In genomic region chr5:102758576-102758975, GRCh38 we compare ENCODE assay signal across 15 cellular contexts. TPM values are rescaled to one million over a fixed set of nuclear protein-coding genes. Genes with fewer than 3 reads are reported as not detected.
DNase-seq lines count a peak whose midpoint lies in the region; ATAC-seq and TF ChIP-seq lines count a peak whose summit lies in the region.
"Had no signal": no experiment of that assay in that cellular context is flagged by ENCODE, and none has a peak within 500 bp of the region (broad histone marks: within the 10 kb centered on the region; RNA-seq: fewer than 3 reads in every experiment).

No MANE protein-coding gene starts in this region.

- H3F3A ChIP-seq in Loucy (ENCODE audit: low read depth), result no peaks in the 10 kb centered on the region

- CTCF ChIA-PET in MCF 10A (lab: Yijun Ruan, JAX), result interaction anchor here (0.6 to 5.2 kb wide), 8 partner anchors 10 to 281 kb away, joined by 3 to 24 read pairs (median 4); no protein-coding TSS in a partner anchor

- H3K4me1 Mint-ChIP-seq in MCF 10A (ENCODE audit: insufficient read depth, unreplicated experiment) (peaks cover 47% of the 10 kb centered on the region), chondrocyte (ENCODE audit: low read depth) (peaks cover 69% of the 10 kb centered on the region)
- peaks cover 46% of the 10 kb centered on the region for H3K4me1 Mint-ChIP-seq in T-helper 2 cell treated with Interferon-gamma antibody and Interleukin-4, amounts not matched to agents 5 μg/mL and 100 μg/mL, for 36 hours (ENCODE audit: low read depth)

- H3K36me3 Mint-ChIP-seq in MCF 10A (ENCODE audit: insufficient read depth, unreplicated experiment), result no peaks in the 10 kb centered on the region
- H3K36me3 Mint-ChIP-seq in chondrocyte (ENCODE audit: low read depth), result no peaks in the 10 kb centered on the region
- no peaks in the 10 kb centered on the region for H3K36me3 Mint-ChIP-seq in T-helper 2 cell treated with Interferon-gamma antibody and Interleukin-4, amounts not matched to agents 5 μg/mL and 100 μg/mL, for 36 hours (ENCODE audit: low read depth)

- in situ Hi-C loops in gastrocnemius medialis (cut with MboI; ENCODE audit: low sequenced_read_pairs in 4 of 4), result no loop called here

- no peak overlapping the region for H3K9ac ChIP-seq in Loucy (ENCODE audit: low read depth, low read length, poor library complexity, severe bottlenecking)
- H3K9ac ChIP-seq: BLaER1 had no signal

- H3K27me3 ChIP-seq in breast epithelium, result no peaks in the 10 kb centered on the region
- H3K27me3 ChIP-seq in Loucy (ENCODE audit: insufficient read depth, low read length, poor library complexity, severe bottlenecking), result no peaks in the 10 kb centered on the region
- H3K27me3 ChIP-seq in gastrocnemius medialis, result no peaks in the 10 kb centered on the region
- H3K27me3 ChIP-seq: adrenal gland, BLaER1, SJSA1, upper lobe of left lung had no signal

- no peak overlapping the region for H2AFZ ChIP-seq in Loucy (ENCODE audit: low read length)

- H3K27ac ChIP-seq in breast epithelium (no peak overlapping the region), gastrocnemius medialis (peak overlapping the region; percentile 88 to 97 (median 92))
- H3K27ac ChIP-seq: BLaER1, prostate gland, SJSA1, upper lobe of left lung had no signal

- DNase-seq in MCF 10A (ENCODE audit: unreplicated experiment) (peak; percentile 42), breast epithelium (ENCODE audit: low spot score in 2 of 2) (no peak), chondrocyte (ENCODE audit: low spot score) (no peak), gastrocnemius medialis (no peak), A172 (ENCODE audit: low spot score) (no peak), NCI-H2227 (lab: John Stamatoyannopoulos, UW; ENCODE audit: unreplicated experiment) (no peak)
- no peak for DNase-seq in T-helper 2 cell treated with Interferon-gamma antibody and Interleukin-4, amounts not matched to agents 5 μg/mL and 100 μg/mL, for 36 hours (ENCODE audit: low spot score)
- DNase-seq: activated CD8-positive, alpha-beta memory T cell treated with anti-CD3 and anti-CD28 coated beads, Interleukin-2, amount 10 ng/mL, durations not matched to agents 7 days and 5 days; kidney; upper lobe of left lung had no signal

- H3K4me2 ChIP-seq in Loucy (ENCODE audit: low read depth, low read length, poor library complexity, severe bottlenecking), result peak overlapping the region; percentile 21
- H3K4me2 ChIP-seq: BLaER1 had no signal

- H3K9me2 ChIP-seq in Loucy (replicated peaks; ENCODE audit: low read depth, low read length), result no peaks in the 10 kb centered on the region

- H3K4me3 ChIP-seq in breast epithelium, result no peak overlapping the region
- peak overlapping the region; percentile 16 for H3K4me3 ChIP-seq in Loucy (ENCODE audit: low read length, poor library complexity, severe bottlenecking)
- H3K4me3 ChIP-seq in gastrocnemius medialis, result peak overlapping the region in 1 of 4 donors; percentile 2
- H3K4me3 ChIP-seq: adrenal gland, BLaER1, prostate gland, SJSA1, upper lobe of left lung had no signal

- TF ChIP-seq POLR2A in breast epithelium (IDR thresholded peaks at IDR 0.05), result no peak
- TF ChIP-seq POLR2A in gastrocnemius medialis (IDR thresholded peaks at IDR 0.05), result no peak

- H3K9me3 ChIP-seq in breast epithelium (no peaks in the 10 kb centered on the region), Loucy (ENCODE audit: insufficient read depth, low read depth, low read length) (no peaks in the 10 kb centered on the region), gastrocnemius medialis (no peaks in the 10 kb centered on the region)
- H3K9me3 ChIP-seq: adrenal gland, BLaER1, prostate gland, SJSA1, upper lobe of left lung had no signal

- BruUV-seq in MCF 10A (replicated peaks; lab: Mats Ljungman, UMichigan), result no TSS peak

- peak; percentile 52 to 59 for ATAC-seq in gastrocnemius medialis
- ATAC-seq: activated CD8-positive, alpha-beta memory T cell treated with anti-CD3 and anti-CD28 coated beads, Interleukin-2, amount 10 ng/mL, durations not matched to agents 7 days and 5 days had no signal

- H3K27me3 Mint-ChIP-seq in MCF 10A (ENCODE audit: insufficient read depth, unreplicated experiment) (no peaks in the 10 kb centered on the region), chondrocyte (ENCODE audit: low read depth) (no peaks in the 10 kb centered on the region)
- peaks cover 9% of the 10 kb centered on the region for H3K27me3 Mint-ChIP-seq in T-helper 2 cell treated with Interferon-gamma antibody and Interleukin-4, amounts not matched to agents 5 μg/mL and 100 μg/mL, for 36 hours (ENCODE audit: low read depth)

- POLR2A ChIA-PET in MCF 10A (lab: Yijun Ruan, JAX), result interaction anchor here (0.6 to 5.3 kb wide), 6 partner anchors 10 to 466 kb away, joined by 3 to 43 read pairs (median 3); partner anchors contain the start of genes GIN1 and PPIP5K2

- H3K79me2 ChIP-seq in Loucy (ENCODE audit: insufficient read depth, low read length), result peaks cover 65% of the 10 kb centered on the region; the same call in 1 of the 2 replicates

- H3K4me3 Mint-ChIP-seq in MCF 10A (ENCODE audit: unreplicated experiment) (no peak overlapping the region), chondrocyte (ENCODE audit: unreplicated experiment) (no peak overlapping the region)
- no peak overlapping the region for H3K4me3 Mint-ChIP-seq in T-helper 2 cell treated with Interferon-gamma antibody and Interleukin-4, amounts not matched to agents 5 μg/mL and 100 μg/mL, for 36 hours

- H4K20me1 ChIP-seq in Loucy (ENCODE audit: insufficient read depth, low read length, poor library complexity, severe bottlenecking), result no peaks in the 10 kb centered on the region

- H3K36me3 ChIP-seq in breast epithelium, result no peaks in the 10 kb centered on the region
- no peaks in the 10 kb centered on the region for H3K36me3 ChIP-seq in Loucy (ENCODE audit: insufficient read depth, low read length)
- no peaks in the 10 kb centered on the region for H3K36me3 ChIP-seq in gastrocnemius medialis
- H3K36me3 ChIP-seq: adrenal gland, BLaER1, prostate gland, upper lobe of left lung had no signal

- H3K4me1 ChIP-seq in breast epithelium (peaks cover 0 to 13% of the 10 kb centered on the region in 2 donors), Loucy (ENCODE audit: insufficient read depth, low read length, poor library complexity, severe bottlenecking) (peaks cover 37% of the 10 kb centered on the region), gastrocnemius medialis (peaks cover 73% of the 10 kb centered on the region in 2 donors)
- H3K4me1 ChIP-seq: prostate gland had no signal

- no peaks in the 10 kb centered on the region for H3K9me3 Mint-ChIP-seq in MCF 10A (ENCODE audit: unreplicated experiment)
- no peaks in the 10 kb centered on the region for H3K9me3 Mint-ChIP-seq in chondrocyte (ENCODE audit: low read depth)
- no peaks in the 10 kb centered on the region for H3K9me3 Mint-ChIP-seq in T-helper 2 cell treated with Interferon-gamma antibody and Interleukin-4, amounts not matched to agents 5 μg/mL and 100 μg/mL, for 36 hours

- H3K27ac Mint-ChIP-seq in MCF 10A (ENCODE audit: low read depth, unreplicated experiment), result no peak overlapping the region
- peak overlapping the region; percentile 61 for H3K27ac Mint-ChIP-seq in chondrocyte (ENCODE audit: unreplicated experiment)
- no peak overlapping the region for H3K27ac Mint-ChIP-seq in T-helper 2 cell treated with Interferon-gamma antibody and Interleukin-4, amounts not matched to agents 5 μg/mL and 100 μg/mL, for 36 hours
- H3K27ac Mint-ChIP-seq: activated CD8-positive, alpha-beta memory T cell treated with anti-CD3 and anti-CD28 coated beads, Interleukin-2, amount 10 ng/mL, durations not matched to agents 7 days and 5 days had no signal

- intact Hi-C loops in MCF 10A (cut with micrococcal nuclease) (no loop called here), breast epithelium (cut with DNase I; ENCODE audit: low total_unique reads) (no loop called here), gastrocnemius medialis (cut with DNase I; ENCODE audit: low total_unique reads) (loop anchor here (5.0 to 10.0 kb wide), 3 partner anchors 106 to 506 kb away; partner anchors contain the start of genes GIN1 and PPIP5K2)

- TF ChIP-seq CTCF in MCF 10A (IDR thresholded peaks at IDR 0.05; ENCODE audit: unreplicated experiment) (no peak), breast epithelium (IDR thresholded peaks at IDR 0.05) (no peak), Loucy (conservative IDR thresholded peaks at IDR 0.05; ENCODE audit: low read length) (no peak), chondrocyte (IDR thresholded peaks at IDR 0.05) (no peak), gastrocnemius medialis (IDR thresholded peaks at IDR 0.05 in 4 of 5, conservative IDR thresholded peaks at IDR 0.05 in 1 of 5) (no peak)

RNA-seq across cellular contexts. Expression of gene PAM, which starts 3.5 kb away (rescaled TPM):
- 60.3 and 64.3 TPM in 2 replicates for total RNA-seq in MCF 10A (2022)
- 100 to 1,000 TPM; 159 to 227 (median 193) TPM for total RNA-seq in breast epithelium
- total RNA-seq in chondrocyte, result 277 to 341 TPM (median 293 TPM) in 3 replicates
- 100 to 1,000 TPM; 102 to 210 (median 172) TPM for total RNA-seq in gastrocnemius medialis
- 190 and 218 TPM in 2 replicates for total RNA-seq in A172 (2014; rRNA removed; shearing (Covaris generic))

Comparison
In these comparisons a context has a peak if more than half of its experiments do, and no peak if none do; other contexts are left out.
1. H3K27ac ChIP-seq: peak in gastrocnemius medialis (4 of 4); none in breast epithelium (0 of 2).